ENCODE assay signal across 8 cellular contexts in genomic region chr6:170554086-170554887, GRCh38. TPM values are rescaled to one million over a fixed set of nuclear protein-coding genes. Genes with fewer than 3 reads are reported as not detected.
DNase-seq lines count a peak whose midpoint lies in the region; ATAC-seq, FAIRE-seq and TF ChIP-seq lines count a peak whose summit lies in the region.

Gene TBP, plus strand, starts transcription at chr6:170554369. Its CDS starts 2,661 bp downstream, at chr6:170557030.

- H3K79me2 ChIP-seq in parathyroid adenoma, result peaks cover 50% of the 10 kb centered on the region

- H3K27ac ChIP-seq in adipose tissue (ENCODE audit: low read depth, low read length) (peak within 1 kb of the TSS; percentile 90), cardiac muscle cell (peak within 1 kb of the TSS; percentile 96), parathyroid adenoma (peak within 1 kb of the TSS; percentile 94), tibial nerve (peak within 1 kb of the TSS; percentile 92 to 97 (median 96))

- TF ChIP-seq CTCF in cardiac muscle cell (IDR thresholded peaks at IDR 0.05; ENCODE audit: low read depth, low read length) (no peak), parathyroid adenoma (IDR thresholded peaks at IDR 0.05) (no peak), tibial nerve (IDR thresholded peaks at IDR 0.05) (peak in 1 of 5 experiments; percentile 34)

- WGBS in adipose tissue, 3 donors, result 0% methylated on average over 47 to 48 of the region's 48 CpGs
- WGBS in tibial nerve, 2 donors, result 1% methylated on average over 27 to 48 of the region's 48 CpGs

- H3K9me3 ChIP-seq in cardiac muscle cell (ENCODE audit: low read depth), result no peaks in the 10 kb centered on the region
- H3K9me3 ChIP-seq in parathyroid adenoma (ENCODE audit: control insufficient read depth, low read length), result no peaks in the 10 kb centered on the region
- no peaks in the 10 kb centered on the region for H3K9me3 ChIP-seq in tibial nerve

- H3K4me1 ChIP-seq in cardiac muscle cell (ENCODE audit: low read depth) (peaks cover 20% of the 10 kb centered on the region), parathyroid adenoma (peaks cover 10% of the 10 kb centered on the region), tibial nerve (peaks cover 6 to 72% (median 37%) of the 10 kb centered on the region in 4 donors)

- H2AFZ ChIP-seq in parathyroid adenoma, result peak within 1 kb of the TSS; percentile 91

- FAIRE-seq in GM12892 (lab: Jason Lieb, UNC), result peak; percentile 100

- no peaks in the 10 kb centered on the region for H3K27me3 ChIP-seq in cardiac muscle cell
- H3K27me3 ChIP-seq in parathyroid adenoma (ENCODE audit: control insufficient read depth, insufficient read depth, low read length), result no peaks in the 10 kb centered on the region
- no peaks in the 10 kb centered on the region for H3K27me3 ChIP-seq in tibial nerve

- peak within 1 kb of the TSS; percentile 89 for H3K9ac ChIP-seq in parathyroid adenoma

- peak; percentile 74 for TF ChIP-seq POLR2A in GM12892 (IDR thresholded peaks at IDR 0.05; ENCODE audit: low read depth, low read length)
- TF ChIP-seq POLR2A in tibial nerve (IDR thresholded peaks at IDR 0.05), result peak in 1 of 2 donors; percentile 31

- peak; percentile 96 to 97 for TF ChIP-seq EP300 in tibial nerve (IDR thresholded peaks at IDR 0.05)

- H3K36me3 ChIP-seq in cardiac muscle cell (peaks cover 5% of the 10 kb centered on the region), parathyroid adenoma (ENCODE audit: control insufficient read depth, insufficient read depth, low read length) (no peaks in the 10 kb centered on the region), tibial nerve (peaks cover 0 to 28% (median 0%) of the 10 kb centered on the region in 3 donors)

- H3K4me2 ChIP-seq in parathyroid adenoma (ENCODE audit: low read length), result peak within 1 kb of the TSS; percentile 99

- peak; percentile 96 for ATAC-seq in HG02840 (IDR thresholded peaks at IDR 0.05; ENCODE audit: low FRiP score, unreplicated experiment)

- DNase-seq in GM12892 (ENCODE audit: insufficient read length), result peak; percentile 68
- DNase-seq in NCI-H1436 (lab: John Stamatoyannopoulos, UW), result peak; percentile 96
- peak; percentile 97 for DNase-seq in SW480 (ENCODE audit: low spot score)
- DNase-seq in cardiac muscle cell (ENCODE audit: low read depth in 1 of 2, low spot score in 1 of 2), result peak; percentile 99
- peak; percentile 92 to 97 for DNase-seq in tibial nerve (ENCODE audit: low spot score in 2 of 2)

- H3K4me3 ChIP-seq in cardiac muscle cell, result peak within 1 kb of the TSS; percentile 68
- H3K4me3 ChIP-seq in parathyroid adenoma (ENCODE audit: low read depth, low read length), result peak within 1 kb of the TSS; percentile 91
- peak within 1 kb of the TSS; percentile 85 to 99 (median 86) for H3K4me3 ChIP-seq in tibial nerve

RNA-seq across cellular contexts. Expression of gene TBP, which starts in this region (rescaled TPM):
- 18.5 TPM for polyA plus RNA-seq in GM12892 (2012; ENCODE audit: missing spikeins)
- 10 to 100 TPM in 1 of 3 donors, 1 to 10 TPM in 2; 5.2 to 14.2 (median 9.4) TPM for polyA plus RNA-seq in adipose tissue
- 17.6 and 27.5 TPM in 2 replicates for total RNA-seq in cardiac muscle cell
- polyA plus RNA-seq in cardiac muscle cell, result 24.6 and 27.3 TPM in 2 replicates
- 10 to 100 TPM; 14.5 to 16.1 (median 15.6) TPM for total RNA-seq in tibial nerve

Comparison
In these comparisons a context has a peak if more than half of its experiments do, and no peak if none do; other contexts are left out.
1. Peak in every context shown above with its lines: DNase-seq, ATAC-seq, H3K4me3 ChIP-seq and H3K27ac ChIP-seq.